Comparison of ENCODE assay signal across 16 cellular contexts in the genomic region with DNA sequence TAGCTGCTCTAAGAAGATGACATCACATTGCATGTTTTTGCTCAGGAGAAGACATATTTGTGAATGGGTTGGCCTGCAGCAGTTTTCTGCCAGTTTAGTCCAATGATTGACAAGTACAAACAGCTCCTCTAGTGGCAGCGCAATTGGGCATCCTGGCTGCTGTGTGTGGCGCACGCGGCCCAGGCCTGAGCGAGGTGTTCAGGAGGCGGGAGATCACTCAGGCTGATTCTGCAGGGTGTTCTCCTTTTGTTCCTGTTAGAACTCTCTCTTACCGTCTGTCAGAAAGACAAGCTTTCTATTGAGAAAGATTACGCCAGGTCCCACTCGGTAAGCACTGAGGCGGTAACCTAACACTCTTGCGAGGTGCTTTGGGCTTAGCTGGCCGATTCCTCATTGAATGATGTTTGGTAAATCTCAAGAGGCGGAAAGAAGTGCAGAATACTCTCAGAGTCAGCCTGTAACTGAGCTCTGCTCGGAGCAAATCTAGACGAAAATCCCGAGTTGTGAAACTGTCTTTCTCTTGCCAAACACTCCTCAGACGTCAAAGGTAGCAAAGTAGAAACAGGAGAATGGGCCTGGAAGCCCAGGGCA.
DNase-seq lines count a peak whose midpoint lies in the region; ATAC-seq and TF ChIP-seq lines count a peak whose summit lies in the region.
"Had no signal": no experiment of that assay in that cellular context is flagged by ENCODE, and none has a peak within 500 bp of the region (broad histone marks: within the 10 kb centered on the region; RNA-seq: fewer than 3 reads in every experiment).

No MANE protein-coding gene starts in this region.

- H3K27ac Mint-ChIP-seq in activated CD4-positive, alpha-beta T cell treated with anti-CD3 and anti-CD28 coated beads for 36 hours, result no peak overlapping the region
- H3K27ac Mint-ChIP-seq: progenitor cell of endocrine pancreas had no signal

- ATAC-seq in activated CD4-positive, alpha-beta T cell treated with anti-CD3 and anti-CD28 coated beads for 36 hours, result no peak
- peak in 3 of 4 donors; percentile 31 to 71 (median 36) for ATAC-seq in right lobe of liver
- peak in 1 of 2 donors; percentile 77 for ATAC-seq in upper lobe of left lung (ENCODE audit: low FRiP score in 2 of 2)
- ATAC-seq in GM21576 (IDR thresholded peaks at IDR 0.05; ENCODE audit: unreplicated experiment), result no peak
- ATAC-seq: esophagus mucosa had no signal

- 79% methylated on average over 11 of the region's 17 CpGs for WGBS in right lobe of liver (ENCODE audit: insufficient coverage, low coverage, low lambda C conversion rate, missing lambda C conversion rate)
- 75 to 82% methylated on average over 17 of the region's 17 CpGs for WGBS in upper lobe of left lung, 2 donors

- peaks cover 9% of the 10 kb centered on the region for H3K36me3 Mint-ChIP-seq in activated CD4-positive, alpha-beta T cell treated with anti-CD3 and anti-CD28 coated beads for 36 hours (ENCODE audit: low read depth)

- no peaks in the 10 kb centered on the region for H3K4me1 Mint-ChIP-seq in activated CD4-positive, alpha-beta T cell treated with anti-CD3 and anti-CD28 coated beads for 36 hours

- DNase-seq in activated CD4-positive, alpha-beta T cell treated with anti-CD3 and anti-CD28 coated beads for 36 hours, result peak; percentile 5
- no peak for DNase-seq in activated CD4-positive, alpha-beta T cell treated with anti-CD3 and anti-CD28 coated beads, Interleukin-2, amount 50 U/mL, for 4 hours
- peak; percentile 48 to 70 for DNase-seq in SHP77 (lab: John Stamatoyannopoulos, UW)
- DNase-seq in right lobe of liver, result no peak
- DNase-seq in upper lobe of left lung, result peak; percentile 49 to 85
- no peak for DNase-seq in NCI-H2029 treated with DMSO at 0.1 percent for 48 hours (lab: John Stamatoyannopoulos, UW)
- no peak for DNase-seq in DMS 273 treated with DMSO at 0.1 percent for 48 hours (lab: John Stamatoyannopoulos, UW)
- DNase-seq: activated effector memory CD4-positive, alpha-beta T cell treated with Interleukin-2 at 50 U/mL for 16 hours; EL; head of caudate nucleus; Kasumi-1; substantia nigra had no signal

- POLR2A ChIA-PET in activated CD4-positive, alpha-beta T cell treated with anti-CD3 and anti-CD28 coated beads for 36 hours (lab: Charles Lee), result no interaction called here

- H3K4me3 ChIP-seq in right lobe of liver (no peak overlapping the region), upper lobe of left lung (no peak overlapping the region)
- H3K4me3 ChIP-seq: SK-N-MC had no signal

- CTCF ChIA-PET in activated CD4-positive, alpha-beta T cell treated with anti-CD3 and anti-CD28 coated beads for 36 hours (lab: Charles Lee), result no interaction called here

- peaks cover 13% of the 10 kb centered on the region for H3K9me3 Mint-ChIP-seq in activated CD4-positive, alpha-beta T cell treated with anti-CD3 and anti-CD28 coated beads for 36 hours (ENCODE audit: low read depth)

- TF ChIP-seq CTCF in right lobe of liver (IDR thresholded peaks at IDR 0.05), result no peak
- no peak for TF ChIP-seq CTCF in upper lobe of left lung (IDR thresholded peaks at IDR 0.05)

- H3K4me1 ChIP-seq in right lobe of liver (no peaks in the 10 kb centered on the region), upper lobe of left lung (no peaks in the 10 kb centered on the region)

- H3K36me3 ChIP-seq in right lobe of liver (no peaks in the 10 kb centered on the region), upper lobe of left lung (no peaks in the 10 kb centered on the region)

- H3K27ac ChIP-seq in right lobe of liver (no peak overlapping the region), upper lobe of left lung (peak overlapping the region in 3 of 4 donors; percentile 32 to 48 (median 40))

- H3K27me3 Mint-ChIP-seq in activated CD4-positive, alpha-beta T cell treated with anti-CD3 and anti-CD28 coated beads for 36 hours, result no peaks in the 10 kb centered on the region
- H3K27me3 Mint-ChIP-seq: progenitor cell of endocrine pancreas had no signal

- TF ChIP-seq POLR2A in right lobe of liver (IDR thresholded peaks at IDR 0.05) (no peak), upper lobe of left lung (IDR thresholded peaks at IDR 0.05) (no peak)

- intact Hi-C loops in activated CD4-positive, alpha-beta T cell treated with anti-CD3 and anti-CD28 coated beads for 36 hours (cut with DNase I, micrococcal nuclease), result no loop called here
- intact Hi-C loops in right lobe of liver (cut with DNase I), result no loop called here

- TF ChIP-seq EP300 in upper lobe of left lung (IDR thresholded peaks at IDR 0.05), result no peak

- no peak overlapping the region for H3K4me3 Mint-ChIP-seq in activated CD4-positive, alpha-beta T cell treated with anti-CD3 and anti-CD28 coated beads for 36 hours

- H3K27me3 ChIP-seq in right lobe of liver (no peaks in the 10 kb centered on the region), upper lobe of left lung (no peaks in the 10 kb centered on the region)

- no peaks in the 10 kb centered on the region for H3K9me3 ChIP-seq in right lobe of liver
- no peaks in the 10 kb centered on the region for H3K9me3 ChIP-seq in upper lobe of left lung

Comparison
In these comparisons a context has a peak if more than half of its experiments do, and no peak if none do; other contexts are left out.
1. DNase-seq: peak in activated CD4-positive, alpha-beta T cell treated with anti-CD3 and anti-CD28 coated beads for 36 hours (single experiment), SHP77 (2 of 2) and upper lobe of left lung (2 of 2); none in activated CD4-positive, alpha-beta T cell treated with anti-CD3 and anti-CD28 coated beads, Interleukin-2, amount 50 U/mL, for 4 hours (0 of 2), right lobe of liver (0 of 3), NCI-H2029 treated with DMSO at 0.1 percent for 48 hours (single experiment) and DMS 273 treated with DMSO at 0.1 percent for 48 hours (single experiment).
2. ATAC-seq: peak in right lobe of liver (3 of 4); none in activated CD4-positive, alpha-beta T cell treated with anti-CD3 and anti-CD28 coated beads for 36 hours (single experiment) and GM21576 (single experiment).
3. H3K27ac ChIP-seq: peak in upper lobe of left lung (3 of 4); none in right lobe of liver (0 of 3).